In genomic region chr1:179867493-179868330, GRCh38 we compare ENCODE assay signal across 8 cellular contexts. TPM values are rescaled to one million over a fixed set of nuclear protein-coding genes. Genes with fewer than 3 reads are reported as not detected.
A peak's percentile ranks its signal among the peaks of the same experiment; 100 is the strongest.
DNase-seq lines count a peak whose midpoint lies in the region; ATAC-seq and TF ChIP-seq lines count a peak whose summit lies in the region.

No MANE protein-coding gene starts in this region.

- peaks cover 6% of the 10 kb centered on the region; the same call in 2 of the 3 replicates for H3K4me1 Mint-ChIP-seq in GM23338
- H3K4me1 Mint-ChIP-seq in WTC11: peaks cover 4% of the 10 kb centered on the region; the same call in 1 of the 2 replicates
- H3K4me1 Mint-ChIP-seq in mesothelial cell of epicardium: peaks cover 11% of the 10 kb centered on the region

- H3K79me2 ChIP-seq in GM23338 (replicated peaks; ENCODE audit: insufficient read depth): peaks cover 62% of the 10 kb centered on the region

- H3K9me3 ChIP-seq in upper lobe of left lung: no peaks in the 10 kb centered on the region

- H3K27me3 ChIP-seq in GM23338 (ENCODE audit: insufficient read depth) (no peaks in the 10 kb centered on the region), upper lobe of left lung (no peaks in the 10 kb centered on the region)

- H3K4me3 Mint-ChIP-seq in GM23338: no peak overlapping the region
- no peak overlapping the region for H3K4me3 Mint-ChIP-seq in WTC11
- H3K4me3 Mint-ChIP-seq in mesothelial cell of epicardium: no peak overlapping the region

- no peak for TF ChIP-seq EP300 in upper lobe of left lung (IDR thresholded peaks at IDR 0.05)

- WGBS in upper lobe of left lung, 2 donors: 9 to 15% methylated on average over 1 of the region's 1 CpG

- DNase-seq in Daoy (ENCODE audit: low read depth): peak; percentile 25
- DNase-seq in GM23338 (ENCODE audit: low spot score): peak; percentile 91
- DNase-seq in NCI-H146 (lab: John Stamatoyannopoulos, UW): peak; percentile 53
- DNase-seq in WTC11 (ENCODE audit: low spot score): peak; percentile 70
- peak; percentile 42 for DNase-seq in effector CD4-positive, alpha-beta T cell
- DNase-seq in mesothelial cell of epicardium (ENCODE audit: low spot score in 2 of 2, unreplicated experiment in 2 of 2): peak in 1 of 2 experiments; percentile 55
- DNase-seq in upper lobe of left lung: no peak
- no peak for DNase-seq in DMS79 treated with DMSO at 0.1 percent for 48 hours (lab: John Stamatoyannopoulos, UW)

- H3K27ac ChIP-seq in GM23338 (ENCODE audit: low read depth) (0 out of 2 replicates have a peak overlapping the region, but pooled peaks have one; percentile 27), upper lobe of left lung (no peak overlapping the region)

- ATAC-seq in GM23338 (peak; percentile 98), WTC11 (peak; percentile 99), upper lobe of left lung (ENCODE audit: low FRiP score in 2 of 2) (peak; percentile 66 to 72)

- POLR2A ChIA-PET in WTC11 (lab: Charles Lee): interaction anchor here (0.7 to 1.5 kb wide), 2 partner anchors 15 to 280 kb away, joined by 3 to 6 read pairs; partner anchors contain the start of gene TOR1AIP1

- H2AFZ ChIP-seq in GM23338: no peak overlapping the region

- H3K4me3 ChIP-seq in GM23338: no peak overlapping the region
- no peak overlapping the region for H3K4me3 ChIP-seq in upper lobe of left lung

- H3K36me3 ChIP-seq in GM23338 (ENCODE audit: insufficient read depth) (peaks cover 27% of the 10 kb centered on the region), upper lobe of left lung (peaks cover 21 to 68% (median 34%) of the 10 kb centered on the region in 4 donors)

- no peak overlapping the region for H3K4me2 ChIP-seq in GM23338

- H3K36me3 Mint-ChIP-seq in GM23338 (ENCODE audit: low read depth) (peaks cover 39% of the 10 kb centered on the region), WTC11 (peaks cover 37% of the 10 kb centered on the region), mesothelial cell of epicardium (peaks cover 32% of the 10 kb centered on the region)

- CTCF ChIA-PET in WTC11 (lab: Charles Lee): interaction anchor here (0.6 to 2.3 kb wide), 21 partner anchors 8 to 313 kb away, joined by 3 to 20 read pairs (median 4); partner anchors contain the start of gene TOR1AIP1

- TF ChIP-seq POLR2A in upper lobe of left lung (IDR thresholded peaks at IDR 0.05): no peak

- H3K9me2 ChIP-seq in GM23338 (ENCODE audit: insufficient read depth): no peaks in the 10 kb centered on the region

- peak; percentile 74 to 87 for TF ChIP-seq CTCF in GM23338 (conservative IDR thresholded peaks at IDR 0.05; ENCODE audit: low read depth in 2 of 2)
- peak; percentile 45 for TF ChIP-seq CTCF in WTC11 (IDR thresholded peaks at IDR 0.05)
- peak; percentile 31 for TF ChIP-seq CTCF in mesothelial cell of epicardium (IDR thresholded peaks at IDR 0.05; ENCODE audit: unreplicated experiment)
- peak in 5 of 6 experiments; percentile 39 to 56 (median 54) for TF ChIP-seq CTCF in upper lobe of left lung (IDR thresholded peaks at IDR 0.05)

- H3K27ac Mint-ChIP-seq in GM23338 (no peak overlapping the region), WTC11 (0 out of 2 replicates have a peak overlapping the region, but pooled peaks have one; percentile 18), mesothelial cell of epicardium (peak overlapping the region; percentile 4)

- H3K9me3 Mint-ChIP-seq in GM23338 (no peaks in the 10 kb centered on the region), WTC11 (no peaks in the 10 kb centered on the region), mesothelial cell of epicardium (no peaks in the 10 kb centered on the region)

- 0 out of 2 replicates have a peak, but pooled peaks cover 15% of the 10 kb centered on the region for H4K20me1 ChIP-seq in GM23338 (replicated peaks; ENCODE audit: insufficient read depth)

- no peaks in the 10 kb centered on the region for H3K4me1 ChIP-seq in GM23338 (ENCODE audit: insufficient read depth)
- peaks cover 3 to 29% (median 18%) of the 10 kb centered on the region in 4 donors for H3K4me1 ChIP-seq in upper lobe of left lung

- H3F3A ChIP-seq in GM23338 (replicated peaks; ENCODE audit: low read depth): 0 out of 2 replicates have a peak, but pooled peaks cover 3% of the 10 kb centered on the region

- H3K27me3 Mint-ChIP-seq in GM23338 (ENCODE audit: insufficient read depth, low read depth, poor library complexity): peaks cover 6% of the 10 kb centered on the region
- H3K27me3 Mint-ChIP-seq in WTC11 (ENCODE audit: low read depth): no peaks in the 10 kb centered on the region
- H3K27me3 Mint-ChIP-seq in mesothelial cell of epicardium (ENCODE audit: low read depth): no peaks in the 10 kb centered on the region

TF ChIP-seq in GM23338, 12 proteins besides CTCF, POLR2A, EP300 and RAD21 (continues in another document):
- TF ChIP-seq EZH2 (IDR thresholded peaks at IDR 0.05; ENCODE audit: low read depth, unreplicated experiment) (no peak), CREB1 (CRISPR knock-in tag; IDR thresholded peaks at IDR 0.05; ENCODE audit: low read depth) (no peak), ETS1 (IDR thresholded peaks at IDR 0.05) (no peak), EZH2phosphoT487 (IDR thresholded peaks at IDR 0.05; ENCODE audit: unreplicated experiment) (no peak), POLR2AphosphoS5 (IDR thresholded peaks at IDR 0.05; ENCODE audit: low read depth) (no peak)

TF ChIP-seq in WTC11, 78 proteins besides CTCF, POLR2A, EP300 and RAD21:
- TF ChIP-seq ZNF317 (CRISPR knock-in tag; IDR thresholded peaks at IDR 0.05; ENCODE audit: borderline replicate concordance, low read depth) (no peak), ETV6 (CRISPR knock-in tag; IDR thresholded peaks at IDR 0.05) (no peak), TEAD4 (CRISPR knock-in tag; IDR thresholded peaks at IDR 0.05) (no peak), SOX15 (CRISPR knock-in tag; IDR thresholded peaks at IDR 0.05) (no peak), GRHL2 (CRISPR knock-in tag; IDR thresholded peaks at IDR 0.05; ENCODE audit: insufficient replicate concordance, severe bottlenecking) (no peak), NR1H2 (CRISPR knock-in tag; IDR thresholded peaks at IDR 0.05) (no peak), JAZF1 (CRISPR knock-in tag; IDR thresholded peaks at IDR 0.05) (no peak), IRF2 (CRISPR knock-in tag; IDR thresholded peaks at IDR 0.05; ENCODE audit: borderline replicate concordance, low read depth) (no peak), ZNF396 (CRISPR knock-in tag; IDR thresholded peaks at IDR 0.05; ENCODE audit: borderline replicate concordance) (no peak), PRRX2 (CRISPR knock-in tag; IDR thresholded peaks at IDR 0.05) (no peak), EMX1 (CRISPR knock-in tag; IDR thresholded peaks at IDR 0.05) (no peak), JUN (CRISPR knock-in tag; IDR thresholded peaks at IDR 0.05) (no peak), FOXK1 (CRISPR knock-in tag; IDR thresholded peaks at IDR 0.05) (no peak), RORB (CRISPR knock-in tag; IDR thresholded peaks at IDR 0.05) (no peak), ZNF232 (CRISPR knock-in tag; IDR thresholded peaks at IDR 0.05) (no peak), OVOL2 (CRISPR knock-in tag; IDR thresholded peaks at IDR 0.05; ENCODE audit: borderline replicate concordance) (no peak), SMAD4 (CRISPR knock-in tag; IDR thresholded peaks at IDR 0.05) (no peak)
- TF ChIP-seq, protein P1, sequence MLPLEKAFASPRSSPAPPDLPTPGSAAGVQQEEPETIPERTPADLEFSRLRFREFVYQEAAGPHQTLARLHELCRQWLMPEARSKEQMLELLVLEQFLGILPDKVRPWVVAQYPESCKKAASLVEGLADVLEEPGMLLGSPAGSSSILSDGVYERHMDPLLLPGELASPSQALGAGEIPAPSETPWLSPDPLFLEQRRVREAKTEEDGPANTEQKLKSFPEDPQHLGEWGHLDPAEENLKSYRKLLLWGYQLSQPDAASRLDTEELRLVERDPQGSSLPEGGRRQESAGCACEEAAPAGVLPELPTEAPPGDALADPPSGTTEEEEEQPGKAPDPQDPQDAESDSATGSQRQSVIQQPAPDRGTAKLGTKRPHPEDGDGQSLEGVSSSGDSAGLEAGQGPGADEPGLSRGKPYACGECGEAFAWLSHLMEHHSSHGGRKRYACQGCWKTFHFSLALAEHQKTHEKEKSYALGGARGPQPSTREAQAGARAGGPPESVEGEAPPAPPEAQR (CRISPR knock-in tag; IDR thresholded peaks at IDR 0.05): no peak
- TF ChIP-seq, protein P2, sequence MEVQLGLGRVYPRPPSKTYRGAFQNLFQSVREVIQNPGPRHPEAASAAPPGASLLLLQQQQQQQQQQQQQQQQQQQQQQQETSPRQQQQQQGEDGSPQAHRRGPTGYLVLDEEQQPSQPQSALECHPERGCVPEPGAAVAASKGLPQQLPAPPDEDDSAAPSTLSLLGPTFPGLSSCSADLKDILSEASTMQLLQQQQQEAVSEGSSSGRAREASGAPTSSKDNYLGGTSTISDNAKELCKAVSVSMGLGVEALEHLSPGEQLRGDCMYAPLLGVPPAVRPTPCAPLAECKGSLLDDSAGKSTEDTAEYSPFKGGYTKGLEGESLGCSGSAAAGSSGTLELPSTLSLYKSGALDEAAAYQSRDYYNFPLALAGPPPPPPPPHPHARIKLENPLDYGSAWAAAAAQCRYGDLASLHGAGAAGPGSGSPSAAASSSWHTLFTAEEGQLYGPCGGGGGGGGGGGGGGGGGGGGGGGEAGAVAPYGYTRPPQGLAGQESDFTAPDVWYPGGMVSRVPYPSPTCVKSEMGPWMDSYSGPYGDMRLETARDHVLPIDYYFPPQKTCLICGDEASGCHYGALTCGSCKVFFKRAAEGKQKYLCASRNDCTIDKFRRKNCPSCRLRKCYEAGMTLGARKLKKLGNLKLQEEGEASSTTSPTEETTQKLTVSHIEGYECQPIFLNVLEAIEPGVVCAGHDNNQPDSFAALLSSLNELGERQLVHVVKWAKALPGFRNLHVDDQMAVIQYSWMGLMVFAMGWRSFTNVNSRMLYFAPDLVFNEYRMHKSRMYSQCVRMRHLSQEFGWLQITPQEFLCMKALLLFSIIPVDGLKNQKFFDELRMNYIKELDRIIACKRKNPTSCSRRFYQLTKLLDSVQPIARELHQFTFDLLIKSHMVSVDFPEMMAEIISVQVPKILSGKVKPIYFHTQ (CRISPR knock-in tag; IDR thresholded peaks at IDR 0.05): no peak

RNA-seq across cellular contexts. Expression of gene TOR1AIP2, which starts 9.9 kb away (rescaled TPM):
- 79.9 and 80.6 TPM in 2 replicates for total RNA-seq in Daoy (2014; rRNA removed; shearing (Covaris generic))
- 67.3 and 81.3 TPM in 2 replicates for total RNA-seq in GM23338 (2014; rRNA removed; shearing (Covaris generic))
- 18.5 and 21.1 TPM in 2 replicates for polyA plus RNA-seq in GM23338 (2016; fragmentation: Nextera tagmentation; extraction: Ambion mirVana)
- 57.1 to 58.0 TPM (median 57.2 TPM) in 3 replicates for total RNA-seq in WTC11 (2021)
- total RNA-seq in mesothelial cell of epicardium: 82.5 to 85.5 TPM (median 84.4 TPM) in 3 replicates
- 100 to 1,000 TPM in 2 of 6 donors, 10 to 100 TPM in 4; 59.7 to 145 (median 81.2) TPM for total RNA-seq in upper lobe of left lung

RNA-seq across cellular contexts. Expression of gene TOR1AIP1, which starts 14.4 kb away (rescaled TPM):
- total RNA-seq in Daoy (2014; rRNA removed; shearing (Covaris generic)): 45.3 and 48.7 TPM in 2 replicates
- 20.6 and 25.8 TPM in 2 replicates for total RNA-seq in GM23338 (2014; rRNA removed; shearing (Covaris generic))
- polyA plus RNA-seq in GM23338 (2016; fragmentation: Nextera tagmentation; extraction: Ambion mirVana): 13.4 and 16.9 TPM in 2 replicates
- total RNA-seq in WTC11 (2021): 17.3 to 18.7 TPM (median 17.7 TPM) in 3 replicates
- total RNA-seq in mesothelial cell of epicardium: 20.3 to 23.3 TPM (median 23.2 TPM) in 3 replicates
- total RNA-seq in upper lobe of left lung: 10 to 100 TPM; 19.9 to 65.0 (median 59.7) TPM

Comparison
In these comparisons a context has a peak if more than half of its experiments do, and no peak if none do; other contexts are left out.
1. DNase-seq: peak in Daoy (single experiment), GM23338 (single experiment), NCI-H146 (single experiment), WTC11 (single experiment) and effector CD4-positive, alpha-beta T cell (single experiment); none in upper lobe of left lung (0 of 2) and DMS79 treated with DMSO at 0.1 percent for 48 hours (single experiment).
2. Peak in every context shown above with its lines, with median percentiles within 50 percentile points of each other: ATAC-seq and CTCF ChIP-seq.